2 cellular contexts compared by ENCODE assay signal in the genomic region with DNA sequence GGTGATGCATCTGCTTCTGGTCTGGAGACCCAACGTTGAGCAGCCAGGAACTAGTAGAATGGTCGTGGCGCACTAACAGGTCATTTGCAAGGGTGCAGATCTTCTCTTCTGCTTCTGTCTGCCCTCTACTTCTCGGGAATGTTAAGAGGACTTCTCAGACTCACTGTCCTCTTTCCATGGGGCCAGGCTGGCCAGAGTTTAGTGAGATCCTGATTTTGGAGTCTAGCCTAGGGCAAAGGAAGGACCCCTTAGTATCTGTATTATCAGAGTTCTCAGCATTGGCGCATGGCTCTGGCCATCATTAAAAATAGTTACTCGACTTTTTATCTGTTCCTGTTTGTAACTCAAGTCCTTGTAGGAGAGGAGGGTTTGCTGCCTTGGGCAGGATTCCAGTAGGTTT.
TF ChIP-seq lines count a peak whose summit lies in the region.

No MANE protein-coding gene starts in this region.

TF ChIP-seq in GM23338, 12 proteins besides CTCF, POLR2A, EP300 and RAD21 (continues in another document):
- TF ChIP-seq ETS1 (IDR thresholded peaks at IDR 0.05) (no peak), ZNF331 (CRISPR knock-in tag; IDR thresholded peaks at IDR 0.05; ENCODE audit: low read depth) (no peak), EZH2 (IDR thresholded peaks at IDR 0.05; ENCODE audit: low read depth, unreplicated experiment) (no peak), CREB1 (CRISPR knock-in tag; IDR thresholded peaks at IDR 0.05; ENCODE audit: low read depth) (no peak), EZH2phosphoT487 (IDR thresholded peaks at IDR 0.05; ENCODE audit: unreplicated experiment) (no peak), POLR2AphosphoS5 (IDR thresholded peaks at IDR 0.05; ENCODE audit: low read depth) (no peak), ZNF114 (CRISPR knock-in tag; IDR thresholded peaks at IDR 0.05) (no peak), REST (IDR thresholded peaks at IDR 0.05; ENCODE audit: unreplicated experiment) (no peak), JUNB (IDR thresholded peaks at IDR 0.05; ENCODE audit: unreplicated experiment) (no peak)
- TF ChIP-seq, protein P1, sequence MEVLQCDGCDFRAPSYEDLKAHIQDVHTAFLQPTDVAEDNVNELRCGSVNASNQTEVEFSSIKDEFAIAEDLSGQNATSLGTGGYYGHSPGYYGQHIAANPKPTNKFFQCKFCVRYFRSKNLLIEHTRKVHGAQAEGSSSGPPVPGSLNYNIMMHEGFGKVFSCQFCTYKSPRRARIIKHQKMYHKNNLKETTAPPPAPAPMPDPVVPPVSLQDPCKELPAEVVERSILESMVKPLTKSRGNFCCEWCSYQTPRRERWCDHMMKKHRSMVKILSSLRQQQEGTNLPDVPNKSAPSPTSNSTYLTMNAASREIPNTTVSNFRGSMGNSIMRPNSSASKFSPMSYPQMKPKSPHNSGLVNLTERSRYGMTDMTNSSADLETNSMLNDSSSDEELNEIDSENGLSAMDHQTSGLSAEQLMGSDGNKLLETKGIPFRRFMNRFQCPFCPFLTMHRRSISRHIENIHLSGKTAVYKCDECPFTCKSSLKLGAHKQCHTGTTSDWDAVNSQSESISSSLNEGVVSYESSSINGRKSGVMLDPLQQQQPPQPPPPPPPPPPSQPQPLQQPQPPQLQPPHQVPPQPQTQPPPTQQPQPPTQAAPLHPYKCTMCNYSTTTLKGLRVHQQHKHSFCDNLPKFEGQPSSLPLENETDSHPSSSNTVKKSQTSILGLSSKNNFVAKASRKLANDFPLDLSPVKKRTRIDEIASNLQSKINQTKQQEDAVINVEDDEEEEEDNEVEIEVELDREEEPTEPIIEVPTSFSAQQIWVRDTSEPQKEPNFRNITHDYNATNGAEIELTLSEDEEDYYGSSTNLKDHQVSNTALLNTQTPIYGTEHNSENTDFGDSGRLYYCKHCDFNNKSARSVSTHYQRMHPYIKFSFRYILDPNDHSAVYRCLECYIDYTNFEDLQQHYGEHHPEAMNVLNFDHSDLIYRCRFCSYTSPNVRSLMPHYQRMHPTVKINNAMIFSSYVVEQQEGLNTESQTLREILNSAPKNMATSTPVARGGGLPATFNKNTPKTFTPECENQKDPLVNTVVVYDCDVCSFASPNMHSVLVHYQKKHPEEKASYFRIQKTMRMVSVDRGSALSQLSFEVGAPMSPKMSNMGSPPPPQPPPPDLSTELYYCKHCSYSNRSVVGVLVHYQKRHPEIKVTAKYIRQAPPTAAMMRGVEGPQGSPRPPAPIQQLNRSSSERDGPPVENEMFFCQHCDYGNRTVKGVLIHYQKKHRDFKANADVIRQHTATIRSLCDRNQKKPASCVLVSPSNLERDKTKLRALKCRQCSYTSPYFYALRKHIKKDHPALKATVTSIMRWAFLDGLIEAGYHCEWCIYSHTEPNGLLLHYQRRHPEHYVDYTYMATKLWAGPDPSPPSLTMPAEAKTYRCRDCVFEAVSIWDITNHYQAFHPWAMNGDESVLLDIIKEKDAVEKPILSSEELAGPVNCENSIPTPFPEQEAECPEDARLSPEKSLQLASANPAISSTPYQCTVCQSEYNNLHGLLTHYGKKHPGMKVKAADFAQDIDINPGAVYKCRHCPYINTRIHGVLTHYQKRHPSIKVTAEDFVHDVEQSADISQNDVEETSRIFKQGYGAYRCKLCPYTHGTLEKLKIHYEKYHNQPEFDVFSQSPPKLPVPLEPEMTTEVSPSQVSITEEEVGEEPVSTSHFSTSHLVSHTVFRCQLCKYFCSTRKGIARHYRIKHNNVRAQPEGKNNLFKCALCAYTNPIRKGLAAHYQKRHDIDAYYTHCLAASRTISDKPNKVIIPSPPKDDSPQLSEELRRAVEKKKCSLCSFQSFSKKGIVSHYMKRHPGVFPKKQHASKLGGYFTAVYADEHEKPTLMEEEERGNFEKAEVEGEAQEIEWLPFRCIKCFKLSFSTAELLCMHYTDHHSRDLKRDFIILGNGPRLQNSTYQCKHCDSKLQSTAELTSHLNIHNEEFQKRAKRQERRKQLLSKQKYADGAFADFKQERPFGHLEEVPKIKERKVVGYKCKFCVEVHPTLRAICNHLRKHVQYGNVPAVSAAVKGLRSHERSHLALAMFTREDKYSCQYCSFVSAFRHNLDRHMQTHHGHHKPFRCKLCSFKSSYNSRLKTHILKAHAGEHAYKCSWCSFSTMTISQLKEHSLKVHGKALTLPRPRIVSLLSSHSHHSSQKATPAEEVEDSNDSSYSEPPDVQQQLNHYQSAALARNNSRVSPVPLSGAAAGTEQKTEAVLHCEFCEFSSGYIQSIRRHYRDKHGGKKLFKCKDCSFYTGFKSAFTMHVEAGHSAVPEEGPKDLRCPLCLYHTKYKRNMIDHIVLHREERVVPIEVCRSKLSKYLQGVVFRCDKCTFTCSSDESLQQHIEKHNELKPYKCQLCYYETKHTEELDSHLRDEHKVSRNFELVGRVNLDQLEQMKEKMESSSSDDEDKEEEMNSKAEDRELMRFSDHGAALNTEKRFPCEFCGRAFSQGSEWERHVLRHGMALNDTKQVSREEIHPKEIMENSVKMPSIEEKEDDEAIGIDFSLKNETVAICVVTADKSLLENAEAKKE (CRISPR knock-in tag; IDR thresholded peaks at IDR 0.05), result no peak

TF ChIP-seq in HepG2, 621 proteins besides CTCF, POLR2A, EP300 and RAD21:
- TF ChIP-seq ZNF136 (CRISPR knock-in tag; IDR thresholded peaks at IDR 0.05; ENCODE audit: low read depth) (no peak), SMC3 (IDR thresholded peaks at IDR 0.05; ENCODE audit: low read length) (no peak), KLF12 (CRISPR knock-in tag; IDR thresholded peaks at IDR 0.05; ENCODE audit: borderline replicate concordance) (no peak), SNRNP70 (IDR thresholded peaks at IDR 0.05; ENCODE audit: low read depth, low read length) (no peak), IRF1 (CRISPR knock-in tag; IDR thresholded peaks at IDR 0.05; ENCODE audit: low read depth) (no peak), FOXO1 (CRISPR knock-in tag; IDR thresholded peaks at IDR 0.05) (0 out of 2 replicates have a peak, but pooled peaks have one; percentile 30), ZBTB3 (CRISPR knock-in tag; IDR thresholded peaks at IDR 0.05; ENCODE audit: borderline replicate concordance, low read depth) (no peak), ZNF501 (CRISPR knock-in tag; IDR thresholded peaks at IDR 0.05) (0 out of 2 replicates have a peak, but pooled peaks have one; percentile 4), NFATC3 (CRISPR knock-in tag; IDR thresholded peaks at IDR 0.05) (no peak), LBX2 (CRISPR knock-in tag; IDR thresholded peaks at IDR 0.05; ENCODE audit: borderline replicate concordance) (no peak), ZNF337 (CRISPR knock-in tag; IDR thresholded peaks at IDR 0.05; ENCODE audit: borderline replicate concordance, low read depth) (no peak), CREM (IDR thresholded peaks at IDR 0.05) (no peak), CREM (CRISPR knock-in tag; IDR thresholded peaks at IDR 0.05) (no peak), ZNF644 (CRISPR knock-in tag; IDR thresholded peaks at IDR 0.05; ENCODE audit: low read depth) (no peak), REPIN1 (CRISPR knock-in tag; IDR thresholded peaks at IDR 0.05; ENCODE audit: borderline replicate concordance, low read depth) (no peak), MEIS2 (CRISPR knock-in tag; IDR thresholded peaks at IDR 0.05) (no peak), E2F1 (CRISPR knock-in tag; IDR thresholded peaks at IDR 0.05) (no peak), RARG (CRISPR knock-in tag; IDR thresholded peaks at IDR 0.05; ENCODE audit: low read depth) (no peak), ZNF709 (CRISPR knock-in tag; IDR thresholded peaks at IDR 0.05) (no peak), ZBTB4 (CRISPR knock-in tag; IDR thresholded peaks at IDR 0.05; ENCODE audit: borderline replicate concordance) (no peak), MATR3 (CRISPR knock-in tag; IDR thresholded peaks at IDR 0.05) (no peak), MED8 (CRISPR knock-in tag; IDR thresholded peaks at IDR 0.05; ENCODE audit: insufficient replicate concordance) (no peak), ATF3 (CRISPR knock-in tag; IDR thresholded peaks at IDR 0.05) (no peak), CEBPG (CRISPR knock-in tag; IDR thresholded peaks at IDR 0.05) (no peak), ZNF225 (CRISPR knock-in tag; IDR thresholded peaks at IDR 0.05) (no peak), NONO (IDR thresholded peaks at IDR 0.05) (no peak), NONO (CRISPR knock-in tag; conservative IDR thresholded peaks at IDR 0.05) (no peak)
- TF ChIP-seq, protein P2, sequence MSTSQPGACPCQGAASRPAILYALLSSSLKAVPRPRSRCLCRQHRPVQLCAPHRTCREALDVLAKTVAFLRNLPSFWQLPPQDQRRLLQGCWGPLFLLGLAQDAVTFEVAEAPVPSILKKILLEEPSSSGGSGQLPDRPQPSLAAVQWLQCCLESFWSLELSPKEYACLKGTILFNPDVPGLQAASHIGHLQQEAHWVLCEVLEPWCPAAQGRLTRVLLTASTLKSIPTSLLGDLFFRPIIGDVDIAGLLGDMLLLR (CRISPR knock-in tag; IDR thresholded peaks at IDR 0.05), result 0 out of 2 replicates have a peak, but pooled peaks have one; percentile 45
